Comparison of ENCODE assay signal across 1 cellular context in the genomic region with DNA sequence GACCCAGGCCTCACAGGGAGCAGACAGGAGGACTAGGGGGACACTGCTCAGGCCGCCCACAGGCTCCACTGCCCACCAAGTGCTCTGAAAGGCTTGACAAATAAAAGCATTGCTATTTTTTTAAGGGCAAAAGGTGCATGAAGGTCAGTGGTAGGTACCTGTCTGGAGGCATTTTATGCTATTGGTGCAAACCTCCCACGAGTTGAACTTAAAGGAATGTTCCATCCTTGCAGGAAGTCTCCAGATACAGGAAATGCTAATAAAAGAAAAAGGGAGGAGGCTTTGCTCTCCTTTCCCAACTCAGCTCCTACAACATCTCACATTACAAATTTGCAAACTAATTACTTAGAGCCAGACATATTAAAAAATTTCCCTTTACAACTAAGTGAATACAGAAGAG.
TF ChIP-seq lines count a peak whose summit lies in the region.

No MANE protein-coding gene starts in this region.

TF ChIP-seq in HEK293, 187 proteins besides CTCF, POLR2A, EP300 and RAD21 (continued from another document):
- TF ChIP-seq, protein P1, sequence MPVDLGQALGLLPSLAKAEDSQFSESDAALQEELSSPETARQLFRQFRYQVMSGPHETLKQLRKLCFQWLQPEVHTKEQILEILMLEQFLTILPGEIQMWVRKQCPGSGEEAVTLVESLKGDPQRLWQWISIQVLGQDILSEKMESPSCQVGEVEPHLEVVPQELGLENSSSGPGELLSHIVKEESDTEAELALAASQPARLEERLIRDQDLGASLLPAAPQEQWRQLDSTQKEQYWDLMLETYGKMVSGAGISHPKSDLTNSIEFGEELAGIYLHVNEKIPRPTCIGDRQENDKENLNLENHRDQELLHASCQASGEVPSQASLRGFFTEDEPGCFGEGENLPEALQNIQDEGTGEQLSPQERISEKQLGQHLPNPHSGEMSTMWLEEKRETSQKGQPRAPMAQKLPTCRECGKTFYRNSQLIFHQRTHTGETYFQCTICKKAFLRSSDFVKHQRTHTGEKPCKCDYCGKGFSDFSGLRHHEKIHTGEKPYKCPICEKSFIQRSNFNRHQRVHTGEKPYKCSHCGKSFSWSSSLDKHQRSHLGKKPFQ (tag by site-specific recombination; IDR thresholded peaks at IDR 0.05), result no peak
- TF ChIP-seq, protein P2, sequence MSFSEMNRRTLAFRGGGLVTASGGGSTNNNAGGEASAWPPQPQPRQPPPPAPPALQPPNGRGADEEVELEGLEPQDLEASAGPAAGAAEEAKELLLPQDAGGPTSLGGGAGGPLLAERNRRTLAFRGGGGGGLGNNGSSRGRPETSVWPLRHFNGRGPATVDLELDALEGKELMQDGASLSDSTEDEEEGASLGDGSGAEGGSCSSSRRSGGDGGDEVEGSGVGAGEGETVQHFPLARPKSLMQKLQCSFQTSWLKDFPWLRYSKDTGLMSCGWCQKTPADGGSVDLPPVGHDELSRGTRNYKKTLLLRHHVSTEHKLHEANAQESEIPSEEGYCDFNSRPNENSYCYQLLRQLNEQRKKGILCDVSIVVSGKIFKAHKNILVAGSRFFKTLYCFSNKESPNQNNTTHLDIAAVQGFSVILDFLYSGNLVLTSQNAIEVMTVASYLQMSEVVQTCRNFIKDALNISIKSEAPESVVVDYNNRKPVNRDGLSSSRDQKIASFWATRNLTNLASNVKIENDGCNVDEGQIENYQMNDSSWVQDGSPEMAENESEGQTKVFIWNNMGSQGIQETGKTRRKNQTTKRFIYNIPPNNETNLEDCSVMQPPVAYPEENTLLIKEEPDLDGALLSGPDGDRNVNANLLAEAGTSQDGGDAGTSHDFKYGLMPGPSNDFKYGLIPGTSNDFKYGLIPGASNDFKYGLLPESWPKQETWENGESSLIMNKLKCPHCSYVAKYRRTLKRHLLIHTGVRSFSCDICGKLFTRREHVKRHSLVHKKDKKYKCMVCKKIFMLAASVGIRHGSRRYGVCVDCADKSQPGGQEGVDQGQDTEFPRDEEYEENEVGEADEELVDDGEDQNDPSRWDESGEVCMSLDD (tag by site-specific recombination; IDR thresholded peaks at IDR 0.05), result no peak
- TF ChIP-seq GLI4 (tag by site-specific recombination; IDR thresholded peaks at IDR 0.05) (no peak), GLIS1 (tag by site-specific recombination; IDR thresholded peaks at IDR 0.05) (peak; percentile 7; the same call in 1 of the 2 replicates), TRIM28 (IDR thresholded peaks at IDR 0.05; ENCODE audit: borderline replicate concordance, low read length) (0 out of 2 replicates have a peak, but pooled peaks have one; percentile 74), ZNF274 (IDR thresholded peaks at IDR 0.05; ENCODE audit: low read length) (no peak), ZNF274 (tag by site-specific recombination; IDR thresholded peaks at IDR 0.05; ENCODE audit: borderline replicate concordance) (no peak), ZNF23 (tag by site-specific recombination; IDR thresholded peaks at IDR 0.05; ENCODE audit: borderline replicate concordance) (no peak), TCF7L2 (IDR thresholded peaks at IDR 0.05; ENCODE audit: borderline replicate concordance, low read depth, low read length) (no peak), ZNF654 (tag by site-specific recombination; IDR thresholded peaks at IDR 0.05; ENCODE audit: low read depth) (no peak), ZNF501 (tag by site-specific recombination; IDR thresholded peaks at IDR 0.05) (no peak), BCL11B (tag by site-specific recombination; IDR thresholded peaks at IDR 0.05; ENCODE audit: low read depth) (no peak), ZNF785 (tag by site-specific recombination; IDR thresholded peaks at IDR 0.05) (no peak), ZNF561 (tag by site-specific recombination; IDR thresholded peaks at IDR 0.05; ENCODE audit: borderline replicate concordance) (no peak), ZNF510 (tag by site-specific recombination; IDR thresholded peaks at IDR 0.05; ENCODE audit: insufficient replicate concordance) (no peak), ZNF514 (tag by site-specific recombination; IDR thresholded peaks at IDR 0.05) (no peak), RBAK (tag by site-specific recombination; IDR thresholded peaks at IDR 0.05) (no peak), MEIS1 (CRISPR knock-in tag; IDR thresholded peaks at IDR 0.05; ENCODE audit: borderline replicate concordance) (no peak)
- TF ChIP-seq, protein P3, sequence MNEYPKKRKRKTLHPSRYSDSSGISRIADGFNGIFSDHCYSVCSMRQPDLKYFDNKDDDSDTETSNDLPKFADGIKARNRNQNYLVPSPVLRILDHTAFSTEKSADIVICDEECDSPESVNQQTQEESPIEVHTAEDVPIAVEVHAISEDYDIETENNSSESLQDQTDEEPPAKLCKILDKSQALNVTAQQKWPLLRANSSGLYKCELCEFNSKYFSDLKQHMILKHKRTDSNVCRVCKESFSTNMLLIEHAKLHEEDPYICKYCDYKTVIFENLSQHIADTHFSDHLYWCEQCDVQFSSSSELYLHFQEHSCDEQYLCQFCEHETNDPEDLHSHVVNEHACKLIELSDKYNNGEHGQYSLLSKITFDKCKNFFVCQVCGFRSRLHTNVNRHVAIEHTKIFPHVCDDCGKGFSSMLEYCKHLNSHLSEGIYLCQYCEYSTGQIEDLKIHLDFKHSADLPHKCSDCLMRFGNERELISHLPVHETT (tag by site-specific recombination; IDR thresholded peaks at IDR 0.05), result no peak
TF ChIP-seq in HEK293: peak in this region for 4.
